Comparison of ENCODE assay signal across 8 cellular contexts in genomic region chr11:76419896-76420295, GRCh38. TPM values are rescaled to one million over a fixed set of nuclear protein-coding genes. Genes with fewer than 3 reads are reported as not detected.
DNase-seq lines count a peak whose midpoint lies in the region; ATAC-seq, FAIRE-seq and TF ChIP-seq lines count a peak whose summit lies in the region.

No MANE protein-coding gene starts in this region.

- no peak overlapping the region for H3K4me3 ChIP-seq in A673 (ENCODE audit: low read depth, low read length, poor library complexity, severe bottlenecking)
- no peak overlapping the region for H3K4me3 ChIP-seq in GM06990 (replicated peaks; ENCODE audit: low read depth, low read length)
- H3K4me3 ChIP-seq in OCI-LY1 (ENCODE audit: low read depth, low read length, poor library complexity, severe bottlenecking), result no peak overlapping the region
- no peak overlapping the region for H3K4me3 ChIP-seq in fibroblast of mammary gland (ENCODE audit: control insufficient read depth, low read depth, low read length)

- no peak overlapping the region for H3K9ac ChIP-seq in OCI-LY1 (ENCODE audit: low read length)

- peak; percentile 35 for DNase-seq in A673 (ENCODE audit: low spot score)
- no peak for DNase-seq in GM06990 (ENCODE audit: extremely low read depth, insufficient read length)
- peak; percentile 6 for DNase-seq in fibroblast of mammary gland (ENCODE audit: low read depth)
- DNase-seq in GM12892 (ENCODE audit: insufficient read length), result no peak
- no peak for DNase-seq in activated gamma-delta T cell (lab: John Stamatoyannopoulos, UW)
- no peak for DNase-seq in GM03348 (ENCODE audit: low spot score)

- no peaks in the 10 kb centered on the region for H3F3A ChIP-seq in OCI-LY1 (ENCODE audit: insufficient read depth, low read length)

- intact Hi-C loops in A673 (cut with micrococcal nuclease; ENCODE audit: unreplicated experiment), result no loop called here

- BruUV-seq in A673 (replicated peaks; lab: Mats Ljungman, UMichigan), result no TSS peak

- FAIRE-seq in GM12892 (lab: Jason Lieb, UNC), result no peak

- H3K27me3 ChIP-seq in A673 (replicated peaks; ENCODE audit: insufficient read depth, low read depth, low read length, poor library complexity) (no peaks in the 10 kb centered on the region), GM06990 (replicated peaks; ENCODE audit: control insufficient read depth, insufficient read depth, low read length) (no peaks in the 10 kb centered on the region), OCI-LY1 (ENCODE audit: insufficient read depth, low read length) (no peaks in the 10 kb centered on the region)

- TF ChIP-seq POLR2A in GM12892 (IDR thresholded peaks at IDR 0.05; ENCODE audit: low read depth, low read length), result no peak

- H3K27ac ChIP-seq in A673 (ENCODE audit: low read depth, low read length, poor library complexity, severe bottlenecking), result no peak overlapping the region
- H3K27ac ChIP-seq in OCI-LY1 (ENCODE audit: low read depth, low read length, poor library complexity, severe bottlenecking), result no peak overlapping the region

- no peak for ATAC-seq in HG03342 (IDR thresholded peaks at IDR 0.05; ENCODE audit: unreplicated experiment)

- H3K9me3 ChIP-seq in A673 (ENCODE audit: low read depth, low read length, poor library complexity, severe bottlenecking) (no peaks in the 10 kb centered on the region), OCI-LY1 (ENCODE audit: low read length) (no peaks in the 10 kb centered on the region)

- H2AFZ ChIP-seq in OCI-LY1 (ENCODE audit: low read length), result no peak overlapping the region

- TF ChIP-seq CTCF in A673 (conservative IDR thresholded peaks at IDR 0.05; ENCODE audit: low read depth, low read length), result peak; percentile 54
- peak; percentile 73 for TF ChIP-seq CTCF in GM06990 (IDR thresholded peaks at IDR 0.05; ENCODE audit: insufficient read depth, low read length, poor library complexity, severe bottlenecking)
- TF ChIP-seq CTCF in OCI-LY1 (IDR thresholded peaks at IDR 0.05; ENCODE audit: low read length), result peak; percentile 75
- TF ChIP-seq CTCF in fibroblast of mammary gland (conservative IDR thresholded peaks at IDR 0.05; ENCODE audit: control insufficient read depth, insufficient read depth, low read depth, low read length), result peak; percentile 40

- no peaks in the 10 kb centered on the region for H3K9me2 ChIP-seq in OCI-LY1 (ENCODE audit: low read depth, low read length)

- H4K20me1 ChIP-seq in OCI-LY1 (ENCODE audit: insufficient read depth, low read length), result no peaks in the 10 kb centered on the region

- POLR2A ChIA-PET in A673 (lab: Charles Lee; ENCODE audit: low non-redundant PET), result no interaction called here

- no peaks in the 10 kb centered on the region for H3K79me2 ChIP-seq in OCI-LY1 (ENCODE audit: insufficient read depth, low read length)

- H3K4me1 ChIP-seq in A673 (ENCODE audit: insufficient read depth, low read length, poor library complexity, severe bottlenecking) (no peaks in the 10 kb centered on the region), OCI-LY1 (ENCODE audit: insufficient read depth, low read length, severe bottlenecking) (no peaks in the 10 kb centered on the region)

- no peak overlapping the region for H3K4me2 ChIP-seq in OCI-LY1 (ENCODE audit: low read length)

- CTCF ChIA-PET in A673 (lab: Charles Lee), result no interaction called here

- H3K36me3 ChIP-seq in A673 (ENCODE audit: insufficient read depth, low read length, poor library complexity, severe bottlenecking) (no peaks in the 10 kb centered on the region), GM06990 (ENCODE audit: control insufficient read depth, insufficient read depth, low read length) (no peaks in the 10 kb centered on the region), OCI-LY1 (ENCODE audit: insufficient read depth, low read length) (no peaks in the 10 kb centered on the region)

RNA-seq across cellular contexts. Expression of gene EMSY, which starts 24.9 kb away (rescaled TPM):
- total RNA-seq in A673 (2021), result 52.4 TPM in 2 replicates
- 17.3 TPM for polyA plus RNA-seq in GM12892 (2012; ENCODE audit: missing spikeins)

RNA-seq across cellular contexts. Expression of gene GVQW3, which starts 38.8 kb away (rescaled TPM):
- 6.2 and 9.9 TPM in 2 replicates for total RNA-seq in A673 (2021)
- 1.7 TPM for polyA plus RNA-seq in GM12892 (2012; ENCODE audit: missing spikeins)

RNA-seq across cellular contexts. Expression of gene THAP12, which starts 39.0 kb away (rescaled TPM):
- 53.1 and 55.3 TPM in 2 replicates for total RNA-seq in A673 (2021)
- 19.3 TPM for polyA plus RNA-seq in GM12892 (2012; ENCODE audit: missing spikeins)

Comparison
In these comparisons a context has a peak if more than half of its experiments do, and no peak if none do; other contexts are left out.
1. DNase-seq: peak in A673 (single experiment) and fibroblast of mammary gland (single experiment); none in GM06990 (single experiment), GM12892 (single experiment), activated gamma-delta T cell (single experiment) and GM03348 (single experiment).
2. Peak in every context shown above with its lines, with median percentiles within 50 percentile points of each other: CTCF ChIP-seq.